ENCODE assay signal across 1 cellular context in genomic region chr1:234262007-234262753, GRCh38.
TF ChIP-seq lines count a peak whose summit lies in the region.

No MANE protein-coding gene starts in this region.

TF ChIP-seq in A549, 52 proteins besides CTCF, POLR2A, EP300 and RAD21 (continued from another document):
- TF ChIP-seq REST (IDR thresholded peaks at IDR 0.05) (no peak), ESRRA (IDR thresholded peaks at IDR 0.05; ENCODE audit: borderline replicate concordance, low read length) (no peak), HOXB5 (CRISPR knock-in tag; IDR thresholded peaks at IDR 0.05) (no peak), KDM5A (IDR thresholded peaks at IDR 0.05) (no peak), MAZ (IDR thresholded peaks at IDR 0.05; ENCODE audit: borderline replicate concordance, low read depth, low read length) (no peak), ZC3H11A (IDR thresholded peaks at IDR 0.05) (no peak)
- TF ChIP-seq, protein P1, sequence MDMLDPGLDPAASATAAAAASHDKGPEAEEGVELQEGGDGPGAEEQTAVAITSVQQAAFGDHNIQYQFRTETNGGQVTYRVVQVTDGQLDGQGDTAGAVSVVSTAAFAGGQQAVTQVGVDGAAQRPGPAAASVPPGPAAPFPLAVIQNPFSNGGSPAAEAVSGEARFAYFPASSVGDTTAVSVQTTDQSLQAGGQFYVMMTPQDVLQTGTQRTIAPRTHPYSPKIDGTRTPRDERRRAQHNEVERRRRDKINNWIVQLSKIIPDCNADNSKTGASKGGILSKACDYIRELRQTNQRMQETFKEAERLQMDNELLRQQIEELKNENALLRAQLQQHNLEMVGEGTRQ (IDR thresholded peaks at IDR 0.05): no peak
